26 cellular contexts compared by ENCODE assay signal in the genomic region with DNA sequence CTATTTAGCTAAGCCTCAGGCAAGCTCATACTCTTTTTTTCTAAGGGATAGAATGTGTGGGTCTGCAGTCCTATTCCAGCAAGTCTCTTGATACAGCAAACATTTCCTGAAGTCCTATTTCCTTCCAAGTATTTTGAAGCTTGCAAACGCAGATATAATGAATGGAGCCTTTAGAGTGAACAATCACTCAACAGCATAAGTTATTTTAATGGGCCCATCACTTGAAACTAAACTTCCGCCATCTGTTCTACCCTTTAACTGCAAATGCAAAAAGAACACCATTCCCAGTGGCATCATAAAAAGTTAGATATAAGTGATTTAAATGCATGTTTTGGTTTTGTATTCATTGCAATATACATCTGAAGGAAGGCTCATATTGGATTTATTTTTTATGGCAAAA.
"Had no signal": no experiment of that assay in that cellular context is flagged by ENCODE, and none has a peak within 500 bp of the region (broad histone marks: within the 10 kb centered on the region; RNA-seq: fewer than 3 reads in every experiment).

No MANE protein-coding gene starts in this region.

- H3K36me3 ChIP-seq: colonic mucosa, esophagus squamous epithelium, gastroesophageal sphincter, heart left ventricle, left lung, lower lobe of right lung had no signal

- H3K4me1 ChIP-seq: colonic mucosa, esophagus squamous epithelium, gastroesophageal sphincter, heart left ventricle, left lung, lower lobe of right lung had no signal

- H3K27ac ChIP-seq: colonic mucosa, epithelial cell of prostate, esophagus squamous epithelium, gastroesophageal sphincter, heart left ventricle, hepatocyte, left lung, lower lobe of right lung had no signal

- H3K4me3 ChIP-seq: colonic mucosa, esophagus squamous epithelium, gastroesophageal sphincter, heart left ventricle, hepatocyte, left lung, lower lobe of right lung, mucosa of descending colon had no signal

- H3K9me3 ChIP-seq: colonic mucosa, esophagus squamous epithelium, gastroesophageal sphincter, heart left ventricle, left lung, lower lobe of right lung, mucosa of descending colon had no signal

- ATAC-seq: effector memory CD8-positive, alpha-beta T cell; esophagus mucosa; gastroesophageal sphincter; heart left ventricle; left colon; left lung; left ventricle myocardium superior; lower lobe of right lung; mucosa of descending colon; naive thymus-derived CD8-positive, alpha-beta T cell had no signal

- H3K27me3 ChIP-seq: colonic mucosa, esophagus squamous epithelium, gastroesophageal sphincter, heart left ventricle, hepatocyte, left lung had no signal

- DNase-seq: colonic mucosa; cortex of kidney; effector CD8-positive, alpha-beta T cell; effector memory CD8-positive, alpha-beta T cell; endodermal cell; erythroblast; esophagus squamous epithelium; foreskin fibroblast; heart left ventricle; hypothalamus; immature natural killer cell; islet precursor cell; kidney; kidney glomerular epithelial cell; left colon; left lung; left ventricle myocardium superior; lower lobe of right lung; mesenchymal stem cell; mucosa of descending colon; naive B cell; naive thymus-derived CD8-positive, alpha-beta T cell had no signal
